ENCODE assay signal across 17 cellular contexts in the genomic region with DNA sequence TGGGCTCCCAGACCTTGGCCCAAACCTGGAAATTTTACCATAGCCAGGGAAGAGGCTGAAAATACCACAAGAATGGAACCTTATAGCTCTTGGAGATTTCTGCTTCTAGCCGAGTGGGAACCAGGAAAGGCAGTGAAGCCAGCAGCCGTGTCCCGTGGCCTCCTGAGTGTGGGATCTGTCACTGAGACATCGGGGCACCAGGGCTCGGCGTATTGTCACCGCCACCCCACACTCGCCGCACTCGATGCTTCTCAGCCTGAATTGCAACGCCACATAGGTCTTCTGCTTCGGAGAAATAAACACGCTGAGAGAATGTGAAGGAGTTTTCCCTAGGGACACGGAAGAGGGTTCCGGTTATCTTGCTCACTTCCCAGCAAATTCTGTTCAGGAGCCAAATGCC.
A peak's percentile ranks its signal among the peaks of the same experiment; 100 is the strongest.
DNase-seq lines count a peak whose midpoint lies in the region; ATAC-seq and TF ChIP-seq lines count a peak whose summit lies in the region.
"Had no signal": no experiment of that assay in that cellular context is flagged by ENCODE, and none has a peak within 500 bp of the region (broad histone marks: within the 10 kb centered on the region; RNA-seq: fewer than 3 reads in every experiment).

No MANE protein-coding gene starts in this region.

- H3K4me3 ChIP-seq in heart right ventricle (no peak overlapping the region), trophoblast cell (ENCODE audit: low read depth, low read length) (no peak overlapping the region), transverse colon (no peak overlapping the region)
- H3K4me3 ChIP-seq: A549, HAP-1 had no signal

- no peak for ATAC-seq in heart right ventricle
- ATAC-seq in GM21367 (IDR thresholded peaks at IDR 0.05; ENCODE audit: unreplicated experiment) = no peak
- ATAC-seq: A549, HepG2 had no signal

- no peak overlapping the region for H4K12ac ChIP-seq in trophoblast cell (ENCODE audit: low read depth, low read length)

- H3K79me2 ChIP-seq in trophoblast cell (ENCODE audit: control insufficient read depth, insufficient read depth, low read length, poor library complexity) = no peaks in the 10 kb centered on the region

- WGBS in heart right ventricle, 2 donors = 82 to 84% methylated on average over 15 of the region's 15 CpGs
- no CpG with 5 or more reads among the region's 15 CpGs for WGBS in trophoblast cell (ENCODE audit: extremely low coverage, insufficient coverage, insufficient read length)
- WGBS in transverse colon (ENCODE audit: low coverage in 1 of 2), 2 donors = 88 to 89% methylated on average over 6 to 15 of the region's 15 CpGs

- POLR2A ChIA-PET in RWPE1 (lab: Yijun Ruan, JAX; ENCODE audit: low non-redundant PET) = no interaction called here

- no peak overlapping the region for H2AFZ ChIP-seq in trophoblast cell (ENCODE audit: insufficient read depth, low read length, poor library complexity)

- H3K4me1 Mint-ChIP-seq in nephron = peaks cover 61% of the 10 kb centered on the region

- DNase-seq in cardiac septum (ENCODE audit: low spot score) (peak; percentile 44), heart right ventricle (no peak), RWPE1 (ENCODE audit: low spot score) (no peak), trophoblast cell (no peak), transverse colon (no peak)
- DNase-seq: AML-193; Caco-2; CD4-positive, alpha-beta T cell; DMS79; GDM1 had no signal

- no peak overlapping the region for H2AK5ac ChIP-seq in trophoblast cell (ENCODE audit: low read length)

- no peak overlapping the region for H2BK120ac ChIP-seq in trophoblast cell (ENCODE audit: insufficient read depth, low read length, poor library complexity)

- H4K91ac ChIP-seq in trophoblast cell (ENCODE audit: low read depth, low read length) = peak overlapping the region; percentile 18

- no peak overlapping the region for H4K8ac ChIP-seq in trophoblast cell (ENCODE audit: low read depth, low read length)

- intact Hi-C loops in cardiac septum (cut with DNase I) = no loop called here
- intact Hi-C loops in heart right ventricle (cut with DNase I) = no loop called here
- intact Hi-C loops in transverse colon (cut with DNase I; ENCODE audit: low total_unique reads) = no loop called here

- H3K27me3 ChIP-seq in heart right ventricle (peaks cover 0 to 6% (median 0%) of the 10 kb centered on the region in 7 donors), trophoblast cell (ENCODE audit: insufficient read depth, low read length) (no peaks in the 10 kb centered on the region), transverse colon (no peaks in the 10 kb centered on the region)

- CTCF ChIA-PET in RWPE1 (lab: Yijun Ruan, JAX) = no interaction called here

- no peak overlapping the region for H2BK12ac ChIP-seq in trophoblast cell (ENCODE audit: low read length)

- H3K4me2 ChIP-seq in trophoblast cell (ENCODE audit: low read length) = no peak overlapping the region
- H3K4me2 ChIP-seq: A549 had no signal

- no peak for TF ChIP-seq EP300 in transverse colon (IDR thresholded peaks at IDR 0.05; ENCODE audit: low read depth)

- in situ Hi-C loops in transverse colon (cut with MboI; ENCODE audit: low pct_ligation_motif_present in 1 of 4, low pct_unique_long_range_greater_than_20kb in 1 of 4, low sequenced_read_pairs in 3 of 4) = no loop called here

- H3K18ac ChIP-seq in trophoblast cell (ENCODE audit: low read length) = no peak overlapping the region

- no peak overlapping the region for H2BK5ac ChIP-seq in trophoblast cell (ENCODE audit: low read depth, low read length, poor library complexity)

- peaks cover 71% of the 10 kb centered on the region for H3K27me3 Mint-ChIP-seq in nephron (ENCODE audit: low read depth)
- H3K27me3 Mint-ChIP-seq: CD4-positive, alpha-beta T cell had no signal

- H3K14ac ChIP-seq in trophoblast cell (ENCODE audit: low read length) = peak overlapping the region; percentile 22

- H3K23ac ChIP-seq in trophoblast cell (ENCODE audit: low read length) = no peak overlapping the region

- no peaks in the 10 kb centered on the region for H3K9me3 Mint-ChIP-seq in nephron
- H3K9me3 Mint-ChIP-seq: CD4-positive, alpha-beta T cell had no signal

- no peaks in the 10 kb centered on the region for H3K9me3 ChIP-seq in heart right ventricle
- peaks cover 2% of the 10 kb centered on the region for H3K9me3 ChIP-seq in trophoblast cell (ENCODE audit: insufficient read depth, low read depth, low read length)
- no peaks in the 10 kb centered on the region for H3K9me3 ChIP-seq in transverse colon
- H3K9me3 ChIP-seq: A549, Caco-2, HAP-1 had no signal

- no peak for TF ChIP-seq POLR2A in transverse colon (IDR thresholded peaks at IDR 0.05)

- H3K4me1 ChIP-seq in heart right ventricle = peaks cover 0 to 11% (median 5%) of the 10 kb centered on the region in 9 donors
- H3K4me1 ChIP-seq in trophoblast cell (ENCODE audit: control insufficient read depth in 1 of 2, insufficient read depth in 2 of 2, low read length in 2 of 2) = peaks cover 17 to 23% of the 10 kb centered on the region in 2 experiments
- no peaks in the 10 kb centered on the region for H3K4me1 ChIP-seq in transverse colon
- H3K4me1 ChIP-seq: A549, Caco-2, HAP-1 had no signal

- no peak overlapping the region for H3K4ac ChIP-seq in trophoblast cell (ENCODE audit: low read depth, low read length)

- TF ChIP-seq CTCF in heart right ventricle (IDR thresholded peaks at IDR 0.05) (no peak), RWPE1 (conservative IDR thresholded peaks at IDR 0.05; ENCODE audit: low read depth) (no peak), nephron (IDR thresholded peaks at IDR 0.05; ENCODE audit: unreplicated experiment in 3 of 3) (no peak), transverse colon (IDR thresholded peaks at IDR 0.05) (no peak)

- H3K27ac Mint-ChIP-seq in nephron = peak overlapping the region in 2 of 3 experiments; percentile 55 to 58
- H3K27ac Mint-ChIP-seq: CD4-positive, alpha-beta T cell had no signal

- H3K36me3 ChIP-seq in heart right ventricle (no peaks in the 10 kb centered on the region), trophoblast cell (ENCODE audit: control insufficient read depth in 1 of 2, insufficient read depth in 2 of 2, low read length in 2 of 2) (no peaks in the 10 kb centered on the region), transverse colon (no peaks in the 10 kb centered on the region)
- H3K36me3 ChIP-seq: HAP-1 had no signal

- H3K27ac ChIP-seq in heart right ventricle (no peak overlapping the region), RWPE1 (peak overlapping the region; percentile 100), trophoblast cell (ENCODE audit: low read depth, low read length) (no peak overlapping the region), transverse colon (no peak overlapping the region)
- H3K27ac ChIP-seq: 22Rv1, A549, C4-2B had no signal

- no peak overlapping the region for H3K9ac ChIP-seq in trophoblast cell (ENCODE audit: low read length)

- peaks cover 27% of the 10 kb centered on the region for H3K79me1 ChIP-seq in trophoblast cell (ENCODE audit: low read length)

- H3K4me3 Mint-ChIP-seq in nephron = no peak overlapping the region
- H3K4me3 Mint-ChIP-seq: CD4-positive, alpha-beta T cell had no signal

- no peaks in the 10 kb centered on the region for H3K36me3 Mint-ChIP-seq in nephron (ENCODE audit: low read depth)
